In the genomic region with DNA sequence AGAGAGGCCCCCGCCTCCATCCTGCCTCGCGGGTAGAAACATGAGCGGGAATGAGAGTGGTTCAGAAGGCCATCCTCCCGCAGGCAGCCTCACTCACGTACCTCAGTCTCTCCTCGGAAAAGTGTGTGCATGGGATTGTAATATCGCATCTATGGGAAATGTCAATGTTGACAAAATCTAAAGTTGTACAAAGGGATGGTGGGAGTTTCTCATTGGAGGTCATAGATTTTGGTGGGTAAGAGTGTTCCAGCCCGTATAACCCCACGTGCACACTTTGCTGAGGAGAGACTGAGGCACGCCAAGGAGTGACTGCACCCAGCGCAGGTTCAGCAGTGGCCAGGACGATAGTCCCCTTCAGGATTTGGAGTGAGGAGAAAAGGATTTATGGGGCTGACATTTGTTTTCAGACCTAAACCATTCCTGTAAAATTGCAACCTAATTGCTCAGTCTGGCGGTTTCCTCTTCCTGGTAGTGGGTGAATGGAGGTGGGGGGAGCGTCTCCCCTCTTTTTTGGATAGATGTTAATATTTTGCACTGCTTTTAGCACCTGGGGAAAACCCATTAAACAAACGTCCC, we compare ENCODE assay signal across 13 cellular contexts. TPM values are rescaled to one million over a fixed set of nuclear protein-coding genes. Genes with fewer than 3 reads are reported as not detected.
DNase-seq lines count a peak whose midpoint lies in the region; ATAC-seq, FAIRE-seq and TF ChIP-seq lines count a peak whose summit lies in the region.
"Had no signal": no experiment of that assay in that cellular context is flagged by ENCODE, and none has a peak within 500 bp of the region (broad histone marks: within the 10 kb centered on the region; RNA-seq: fewer than 3 reads in every experiment).

No MANE protein-coding gene starts in this region.

- peak overlapping the region in 6 of 8 donors; percentile 47 to 87 (median 76) for H3K27ac Mint-ChIP-seq in CD8-positive, alpha-beta memory T cell
- H3K27ac Mint-ChIP-seq in activated B cell treated with CpG ODN at 0.5 μM for 24 hours (peak overlapping the region; percentile 90), memory B cell (peak overlapping the region; percentile 94)

- H3K27me3 Mint-ChIP-seq in CD8-positive, alpha-beta memory T cell, result no peaks in the 10 kb centered on the region
- H3K27me3 Mint-ChIP-seq in activated B cell treated with CpG ODN at 0.5 μM for 24 hours (no peaks in the 10 kb centered on the region), memory B cell (no peaks in the 10 kb centered on the region)

- H3K4me1 Mint-ChIP-seq in CD8-positive, alpha-beta memory T cell, result peaks cover 58 to 90% (median 64%) of the 10 kb centered on the region in 3 donors
- H3K4me1 Mint-ChIP-seq in activated B cell treated with CpG ODN at 0.5 μM for 24 hours, result peaks cover 91% of the 10 kb centered on the region
- peaks cover 46% of the 10 kb centered on the region for H3K4me1 Mint-ChIP-seq in memory B cell

- no TSS peak for BruUV-seq in A673 (replicated peaks; lab: Mats Ljungman, UMichigan)

- H3K36me3 ChIP-seq in A673 (ENCODE audit: insufficient read depth, low read length, poor library complexity, severe bottlenecking) (no peaks in the 10 kb centered on the region), kidney (ENCODE audit: control insufficient read depth in 1 of 2, insufficient read depth in 2 of 2, low read length in 2 of 2) (no peaks in the 10 kb centered on the region)
- H3K36me3 ChIP-seq in CD8-positive, alpha-beta memory T cell (ENCODE audit: insufficient read depth, low read length), result no peaks in the 10 kb centered on the region
- H3K36me3 ChIP-seq: left ventricle myocardium inferior had no signal

- intact Hi-C loops in A673 (cut with micrococcal nuclease; ENCODE audit: unreplicated experiment) (no loop called here), activated B cell treated with CpG ODN at 0.5 μM for 24 hours (cut with micrococcal nuclease) (loop anchor here (1.0 kb wide), 1 partner anchor 20 kb away; no protein-coding TSS in a partner anchor), kidney (cut with DNase I) (no loop called here)

- H3K4me1 ChIP-seq in A673 (ENCODE audit: insufficient read depth, low read length, poor library complexity, severe bottlenecking), result peaks cover 72% of the 10 kb centered on the region
- H3K4me1 ChIP-seq in CD8-positive, alpha-beta memory T cell (ENCODE audit: insufficient read depth, low read length), result peaks cover 42% of the 10 kb centered on the region
- H3K4me1 ChIP-seq in kidney (ENCODE audit: control insufficient read depth in 1 of 2, insufficient read depth in 1 of 2, low read depth in 1 of 2, low read length in 2 of 2), result peaks cover 7% of the 10 kb centered on the region in 2 donors

- POLR2A ChIA-PET in A673 (lab: Charles Lee; ENCODE audit: low non-redundant PET), result no interaction called here
- POLR2A ChIA-PET in CD8-positive, alpha-beta memory T cell (lab: Charles Lee), result no interaction called here
- POLR2A ChIA-PET in activated B cell treated with CpG ODN at 0.5 μM for 24 hours (lab: Charles Lee), result interaction anchor here (1.7 to 7.4 kb wide), 3 partner anchors 16 to 84 kb away, joined by 5 to 222 read pairs (median 132); no protein-coding TSS in a partner anchor

- no peak for FAIRE-seq in kidney (lab: Jason Lieb, UNC)
- FAIRE-seq: H54 had no signal

- peak overlapping the region; percentile 32 for H3K27ac ChIP-seq in A673 (ENCODE audit: low read depth, low read length, poor library complexity, severe bottlenecking)
- H3K27ac ChIP-seq in CD8-positive, alpha-beta memory T cell (ENCODE audit: low read depth, low read length), result peak overlapping the region; percentile 45
- no peak overlapping the region for H3K27ac ChIP-seq in kidney (ENCODE audit: low read depth in 2 of 2, low read length in 2 of 2)
- H3K27ac ChIP-seq: C4-2B, left ventricle myocardium inferior had no signal

- H3K9me3 Mint-ChIP-seq in CD8-positive, alpha-beta memory T cell, result no peaks in the 10 kb centered on the region
- H3K9me3 Mint-ChIP-seq in activated B cell treated with CpG ODN at 0.5 μM for 24 hours (no peaks in the 10 kb centered on the region), memory B cell (no peaks in the 10 kb centered on the region)

- H3K9me3 ChIP-seq in A673 (ENCODE audit: low read depth, low read length, poor library complexity, severe bottlenecking) (no peaks in the 10 kb centered on the region), kidney (ENCODE audit: control insufficient read depth in 1 of 2, low read length in 2 of 2) (no peaks in the 10 kb centered on the region)
- no peaks in the 10 kb centered on the region for H3K9me3 ChIP-seq in CD8-positive, alpha-beta memory T cell (ENCODE audit: low read length)
- H3K9me3 ChIP-seq: left ventricle myocardium inferior had no signal

- no peak for DNase-seq in A673 (ENCODE audit: low spot score)
- DNase-seq in CD8-positive, alpha-beta memory T cell, result no peak
- DNase-seq in activated B cell treated with CpG ODN at 0.5 μM for 24 hours, result no peak
- no peak for DNase-seq in memory B cell (ENCODE audit: low spot score in 2 of 2)
- no peak for DNase-seq in midbrain (lab: John Stamatoyannopoulos, UW)
- DNase-seq in activated CD8-positive, alpha-beta memory T cell treated with anti-CD3 and anti-CD28 coated beads, Interleukin-2, amount 50 U/mL, for 48 hours, result no peak
- no peak for DNase-seq in kidney
- DNase-seq in NCI-H1105 (lab: John Stamatoyannopoulos, UW), result no peak
- DNase-seq: hippocampal formation, left ventricle myocardium inferior, NCI-H2171 had no signal

- H3K4me3 ChIP-seq in A673 (ENCODE audit: low read depth, low read length, poor library complexity, severe bottlenecking) (peak overlapping the region; percentile 20), kidney (ENCODE audit: low read length in 2 of 2) (no peak overlapping the region)
- no peak overlapping the region for H3K4me3 ChIP-seq in CD8-positive, alpha-beta memory T cell (ENCODE audit: low read length)
- H3K4me3 ChIP-seq: left ventricle myocardium inferior had no signal

- TF ChIP-seq CTCF in A673 (conservative IDR thresholded peaks at IDR 0.05; ENCODE audit: low read depth, low read length) (no peak), activated B cell treated with CpG ODN at 0.5 μM for 24 hours (IDR thresholded peaks at IDR 0.05) (no peak), kidney (IDR thresholded peaks at IDR 0.05; ENCODE audit: borderline replicate concordance, extremely low read depth, insufficient read depth) (no peak)

- ATAC-seq in activated B cell treated with CpG ODN at 0.5 μM for 24 hours (ENCODE audit: low read depth) (no peak), memory B cell (ENCODE audit: low read depth) (no peak)

- peak overlapping the region in 5 of 7 donors; percentile 12 to 77 (median 59) for H3K4me3 Mint-ChIP-seq in CD8-positive, alpha-beta memory T cell
- peak overlapping the region; percentile 69 for H3K4me3 Mint-ChIP-seq in activated B cell treated with CpG ODN at 0.5 μM for 24 hours
- H3K4me3 Mint-ChIP-seq in memory B cell, result no peak overlapping the region

- H3K36me3 Mint-ChIP-seq in CD8-positive, alpha-beta memory T cell, result peaks cover 0 to 2% (median 2%) of the 10 kb centered on the region in 3 donors
- peaks cover 20% of the 10 kb centered on the region for H3K36me3 Mint-ChIP-seq in activated B cell treated with CpG ODN at 0.5 μM for 24 hours (ENCODE audit: low read depth)
- peaks cover 2% of the 10 kb centered on the region for H3K36me3 Mint-ChIP-seq in memory B cell

- H3K9ac ChIP-seq in kidney (ENCODE audit: low read length in 2 of 2), result no peak overlapping the region

- no peaks in the 10 kb centered on the region for H3K27me3 ChIP-seq in A673 (replicated peaks; ENCODE audit: insufficient read depth, low read depth, low read length, poor library complexity)
- no peaks in the 10 kb centered on the region for H3K27me3 ChIP-seq in CD8-positive, alpha-beta memory T cell (ENCODE audit: insufficient read depth, low read length, poor library complexity, severe bottlenecking)

- CTCF ChIA-PET in A673 (lab: Charles Lee), result no interaction called here
- CTCF ChIA-PET in CD8-positive, alpha-beta memory T cell (lab: Charles Lee), result no interaction called here
- CTCF ChIA-PET in activated B cell treated with CpG ODN at 0.5 μM for 24 hours (lab: Charles Lee), result interaction anchor here (1.1 kb wide), 1 partner anchor 41 kb away, joined by 3 read pairs; no protein-coding TSS in a partner anchor

RNA-seq across cellular contexts. Expression of a gene that starts 59.6 kb away (rescaled TPM):
- 80.5 and 94.6 TPM in 2 replicates for total RNA-seq in A673 (2021)
- total RNA-seq in CD8-positive, alpha-beta memory T cell, result 10 to 100 TPM; 65.6 to 69.0 TPM
- 15.7 TPM for polyA plus RNA-seq in CD8-positive, alpha-beta memory T cell
- total RNA-seq in activated B cell treated with CpG ODN at 0.5 μM for 24 hours, result 99.8 and 108 TPM in 2 replicates
- total RNA-seq in kidney, result 59.2 TPM
- 20.2 TPM for polyA plus RNA-seq in kidney (ENCODE audit: insufficient read depth, low read depth, low replicate concordance)

Comparison
In these comparisons a context has a peak if more than half of its experiments do, and no peak if none do; other contexts are left out.
1. H3K27ac ChIP-seq: peak in A673 (single experiment) and CD8-positive, alpha-beta memory T cell (single experiment); none in kidney (0 of 2).
2. Peak in every context shown above with its lines, with median percentiles within 50 percentile points of each other: H3K27ac Mint-ChIP-seq.